ENCODE assay signal across 13 cellular contexts in the genomic region with DNA sequence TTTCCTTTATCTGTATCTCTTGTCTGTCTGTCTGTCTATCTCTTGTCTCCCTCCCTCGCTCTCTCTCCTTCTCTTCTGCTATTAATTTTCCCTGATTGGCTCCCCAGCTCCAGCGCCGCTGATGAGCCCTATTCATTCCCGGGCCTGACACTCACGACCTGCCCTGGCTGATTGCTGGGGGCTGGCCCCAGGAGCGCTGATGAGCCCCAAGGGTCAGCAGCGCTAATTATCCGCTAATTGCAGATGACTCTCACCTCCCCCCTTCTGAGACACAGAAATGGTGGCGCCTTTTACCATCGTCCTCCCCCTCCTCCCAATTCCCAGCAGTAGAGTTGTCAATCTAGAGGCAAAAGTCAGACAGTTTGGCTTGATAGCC. TPM values are rescaled to one million over a fixed set of nuclear protein-coding genes. Genes with fewer than 3 reads are reported as not detected.
DNase-seq lines count a peak whose midpoint lies in the region; ATAC-seq and TF ChIP-seq lines count a peak whose summit lies in the region.
"Had no signal": no experiment of that assay in that cellular context is flagged by ENCODE, and none has a peak within 500 bp of the region (broad histone marks: within the 10 kb centered on the region; RNA-seq: fewer than 3 reads in every experiment).

No MANE protein-coding gene starts in this region.

- no peak overlapping the region for H2BK15ac ChIP-seq in IMR-90 (ENCODE audit: low read depth, low read length)

- no peaks in the 10 kb centered on the region; the same call in 1 of the 2 replicates for H4K20me1 ChIP-seq in IMR-90 (ENCODE audit: insufficient read depth, low read length)
- H4K20me1 ChIP-seq in neural progenitor cell (ENCODE audit: low read depth): peaks cover 24% of the 10 kb centered on the region

- peak overlapping the region in 1 of 8 donors; percentile 24 for H3K27ac Mint-ChIP-seq in CD8-positive, alpha-beta memory T cell
- H3K27ac Mint-ChIP-seq in chondrocyte (ENCODE audit: unreplicated experiment) (no peak overlapping the region), neural progenitor cell (no peak overlapping the region)

- H3K4me3 ChIP-seq in CD8-positive, alpha-beta memory T cell (ENCODE audit: low read length): no peak overlapping the region
- H3K4me3 ChIP-seq in IMR-90 (ENCODE audit: insufficient read depth, low read depth, low read length): no peak overlapping the region
- no peak overlapping the region for H3K4me3 ChIP-seq in neural progenitor cell

- peak overlapping the region in 6 of 7 donors; percentile 73 to 82 (median 78) for H3K4me3 Mint-ChIP-seq in CD8-positive, alpha-beta memory T cell
- peak overlapping the region; percentile 50 for H3K4me3 Mint-ChIP-seq in chondrocyte (ENCODE audit: unreplicated experiment)
- H3K4me3 Mint-ChIP-seq in neural progenitor cell: peak overlapping the region; percentile 71

- no peak overlapping the region for H3K56ac ChIP-seq in IMR-90 (ENCODE audit: extremely low read depth, insufficient read depth, low read length)

- H3K36me3 ChIP-seq in CD8-positive, alpha-beta memory T cell (ENCODE audit: insufficient read depth, low read length): no peaks in the 10 kb centered on the region
- H3K36me3 ChIP-seq in IMR-90 (ENCODE audit: control insufficient read depth, insufficient read depth, low read length): no peaks in the 10 kb centered on the region
- no peaks in the 10 kb centered on the region for H3K36me3 ChIP-seq in neural progenitor cell
- H3K36me3 ChIP-seq: cardiac muscle cell, left ventricle myocardium inferior, suprapubic skin had no signal

- H4K91ac ChIP-seq in IMR-90 (ENCODE audit: insufficient read depth, low read depth, low read length): no peak overlapping the region

- dilution Hi-C loops in IMR-90 (cut with HindIII; ENCODE audit: low sequenced_read_pairs, unreplicated experiment): no loop called here

- no peak overlapping the region for H3K14ac ChIP-seq in IMR-90 (replicated peaks; ENCODE audit: low read depth, low read length)

- no peaks in the 10 kb centered on the region for H3K79me1 ChIP-seq in IMR-90 (ENCODE audit: low read depth in 1 of 2, low read length in 2 of 2)

- no peak for DNase-seq in CD8-positive, alpha-beta memory T cell
- DNase-seq in IMR-90: no peak
- no peak for DNase-seq in chondrocyte (ENCODE audit: low spot score)
- peak; percentile 39 for DNase-seq in neural progenitor cell (ENCODE audit: low spot score)
- no peak for DNase-seq in T-helper 9 cell
- DNase-seq in HCEC 1CT: no peak
- DNase-seq: left ventricle myocardium inferior, SHP77 had no signal

- no peaks in the 10 kb centered on the region for H3K9me1 ChIP-seq in IMR-90 (ENCODE audit: insufficient read depth, low read length)

- TF ChIP-seq RAD21 in IMR-90 (IDR thresholded peaks at IDR 0.05; ENCODE audit: low read length): no peak

- H2AFZ ChIP-seq in IMR-90 (replicated peaks; ENCODE audit: low read length, poor library complexity) (peak overlapping the region; percentile 74), neural progenitor cell (replicated peaks) (no peak overlapping the region)

- no peak overlapping the region for H3K4me2 ChIP-seq in IMR-90 (ENCODE audit: low read depth, low read length)
- H3K4me2 ChIP-seq in neural progenitor cell: peak overlapping the region; percentile 97

- no peak overlapping the region for H2AK5ac ChIP-seq in IMR-90 (ENCODE audit: low read depth, low read length)

- peaks cover 22% of the 10 kb centered on the region for H3F3A ChIP-seq in neural progenitor cell (ENCODE audit: low read depth)

- H3K9ac ChIP-seq in IMR-90 (ENCODE audit: low read depth, low read length) (no peak overlapping the region), neural progenitor cell (no peak overlapping the region)

- H2BK120ac ChIP-seq in IMR-90 (ENCODE audit: low read depth, low read length): no peak overlapping the region

- H3K23ac ChIP-seq in IMR-90 (ENCODE audit: low read depth, low read length): peak overlapping the region; percentile 70; the same call in 1 of the 2 replicates

- no peak overlapping the region for H2AK9ac ChIP-seq in IMR-90 (replicated peaks; ENCODE audit: low read depth, low read length, poor library complexity)

- no peak overlapping the region for H4K5ac ChIP-seq in IMR-90 (ENCODE audit: low read depth, low read length)

- no peak for TF ChIP-seq POLR2A in IMR-90 (IDR thresholded peaks at IDR 0.05; ENCODE audit: low read depth, low read length)

- 10% methylated on average over 6 of the region's 10 CpGs; no CpG with 5 or more reads in 1 of the 2 experiments for WGBS in IMR-90 (ENCODE audit: extremely low coverage in 2 of 2, insufficient read length in 1 of 2), 2 experiments

- POLR2A ChIA-PET in CD8-positive, alpha-beta memory T cell (lab: Charles Lee): no interaction called here
- POLR2A ChIA-PET in IMR-90 (lab: Charles Lee; ENCODE audit: unreplicated experiment): no interaction called here

- no peak overlapping the region for H3K27ac ChIP-seq in CD8-positive, alpha-beta memory T cell (ENCODE audit: low read depth, low read length)
- H3K27ac ChIP-seq in IMR-90 (ENCODE audit: insufficient read depth, low read length) (no peak overlapping the region), neural progenitor cell (no peak overlapping the region)
- H3K27ac ChIP-seq: cardiac muscle cell, left ventricle myocardium inferior, suprapubic skin had no signal

- ATAC-seq in IMR-90 (ENCODE audit: low read depth) (no peak), GM21737 (IDR thresholded peaks at IDR 0.05; ENCODE audit: unreplicated experiment) (no peak)

- peaks cover 5% of the 10 kb centered on the region for H3K4me1 ChIP-seq in CD8-positive, alpha-beta memory T cell (ENCODE audit: insufficient read depth, low read length)
- H3K4me1 ChIP-seq in IMR-90 (ENCODE audit: control insufficient read depth, insufficient read depth, low read length) (peaks cover 1% of the 10 kb centered on the region; the same call in 1 of the 2 replicates), neural progenitor cell (peaks cover 10% of the 10 kb centered on the region)

- in situ Hi-C loops in IMR-90 (cut with MboI; ENCODE audit: low sequenced_read_pairs): no loop called here

- no peak overlapping the region for H2BK20ac ChIP-seq in IMR-90 (ENCODE audit: low read depth, low read length)

- CTCF ChIA-PET in CD8-positive, alpha-beta memory T cell (lab: Charles Lee): interaction anchor here (0.6 to 3.3 kb wide), 5 partner anchors 9 to 75 kb away, joined by 3 to 12 read pairs (median 6); no protein-coding TSS in a partner anchor
- CTCF ChIA-PET in IMR-90 (lab: Yijun Ruan, JAX): no interaction called here

- TF ChIP-seq CTCF in IMR-90 (conservative IDR thresholded peaks at IDR 0.05; ENCODE audit: low read depth, low read length): no peak
- TF ChIP-seq CTCF in chondrocyte (IDR thresholded peaks at IDR 0.05): no peak
- TF ChIP-seq CTCF in neural progenitor cell (IDR thresholded peaks at IDR 0.05): no peak

- H3K27me3 ChIP-seq in CD8-positive, alpha-beta memory T cell (ENCODE audit: insufficient read depth, low read length, poor library complexity, severe bottlenecking): peaks cover 34% of the 10 kb centered on the region
- H3K27me3 ChIP-seq in IMR-90 (ENCODE audit: control insufficient read depth, insufficient read depth, low read length) (peaks cover 62% of the 10 kb centered on the region), neural progenitor cell (peaks cover 99% of the 10 kb centered on the region)

- H4K8ac ChIP-seq in IMR-90 (ENCODE audit: low read depth in 2 of 2, low read length in 2 of 2): no peak overlapping the region

- H2BK5ac ChIP-seq in IMR-90 (ENCODE audit: low read depth, low read length, poor library complexity, severe bottlenecking): no peak overlapping the region

- H3K4me1 Mint-ChIP-seq in CD8-positive, alpha-beta memory T cell: peaks cover 14 to 18% (median 16%) of the 10 kb centered on the region in 3 donors
- H3K4me1 Mint-ChIP-seq in chondrocyte (ENCODE audit: low read depth): peaks cover 5% of the 10 kb centered on the region
- H3K4me1 Mint-ChIP-seq in neural progenitor cell: peaks cover 11% of the 10 kb centered on the region

- no peak overlapping the region for H3K4ac ChIP-seq in IMR-90 (ENCODE audit: low read depth, low read length)

- no peaks in the 10 kb centered on the region for H3K9me3 ChIP-seq in CD8-positive, alpha-beta memory T cell (ENCODE audit: low read length)
- H3K9me3 ChIP-seq in IMR-90 (ENCODE audit: control insufficient read depth, insufficient read depth, low read length) (peaks cover 3% of the 10 kb centered on the region; the same call in 1 of the 2 replicates), neural progenitor cell (ENCODE audit: low read depth) (no peaks in the 10 kb centered on the region)
- H3K9me3 ChIP-seq: left ventricle myocardium inferior, suprapubic skin had no signal

- intact Hi-C loops in IMR-90 (cut with micrococcal nuclease): no loop called here

- peaks cover 38 to 45% of the 10 kb centered on the region in 2 donors for H3K27me3 Mint-ChIP-seq in CD8-positive, alpha-beta memory T cell
- peaks cover 37% of the 10 kb centered on the region for H3K27me3 Mint-ChIP-seq in chondrocyte (ENCODE audit: low read depth)
- peaks cover 45% of the 10 kb centered on the region for H3K27me3 Mint-ChIP-seq in neural progenitor cell (ENCODE audit: insufficient read depth, low read depth)

- H3K79me2 ChIP-seq in neural progenitor cell (ENCODE audit: low read depth): no peaks in the 10 kb centered on the region

- no peak overlapping the region for H3K18ac ChIP-seq in IMR-90 (ENCODE audit: low read depth, low read length)

- BruUV-seq in IMR-90 (replicated peaks; lab: Mats Ljungman, UMichigan): no TSS peak

- no peaks in the 10 kb centered on the region for H3K36me3 Mint-ChIP-seq in CD8-positive, alpha-beta memory T cell
- H3K36me3 Mint-ChIP-seq in chondrocyte (ENCODE audit: low read depth) (no peaks in the 10 kb centered on the region), neural progenitor cell (no peaks in the 10 kb centered on the region)

- H3K9me3 Mint-ChIP-seq in CD8-positive, alpha-beta memory T cell: no peaks in the 10 kb centered on the region
- H3K9me3 Mint-ChIP-seq in chondrocyte (ENCODE audit: low read depth): no peaks in the 10 kb centered on the region
- peaks cover 11% of the 10 kb centered on the region for H3K9me3 Mint-ChIP-seq in neural progenitor cell

RNA-seq across cellular contexts. Expression of a gene that starts 1.3 kb away (rescaled TPM):
- not detected for total RNA-seq in CD8-positive, alpha-beta memory T cell
- polyA plus RNA-seq in CD8-positive, alpha-beta memory T cell: not detected
- total RNA-seq in IMR-90 (2012; rRNA removed): not detected in 2 replicates
- polyA plus RNA-seq in IMR-90 (2012; rRNA removed): not detected in 2 replicates
- not detected in 2 replicates for polyA plus RNA-seq in IMR-90 (2012; cell fraction: cytosol; rRNA removed)
- not detected in 2 replicates for polyA plus RNA-seq in IMR-90 (2012; cell fraction: nucleus; rRNA removed; ENCODE audit: low replicate concordance)
- not detected in 3 replicates for total RNA-seq in chondrocyte
- total RNA-seq in neural progenitor cell (ENCODE audit: low replicate concordance): not detected in 2 replicates
- total RNA-seq: M059J, suprapubic skin had no signal
- polyA plus RNA-seq: BJ had no signal

RNA-seq across cellular contexts. Expression of a gene that starts 18.3 kb away (rescaled TPM):
- total RNA-seq in CD8-positive, alpha-beta memory T cell: not detected
- not detected for polyA plus RNA-seq in CD8-positive, alpha-beta memory T cell
- total RNA-seq in IMR-90 (2012; rRNA removed) (not detected in 2 replicates), chondrocyte (not detected in 3 replicates), neural progenitor cell (ENCODE audit: low replicate concordance) (not detected in 2 replicates)
- not detected in 2 replicates for polyA plus RNA-seq in IMR-90 (2012; rRNA removed)
- polyA plus RNA-seq in IMR-90 (2012; cell fraction: cytosol; rRNA removed): not detected in 2 replicates
- polyA plus RNA-seq in IMR-90 (2012; cell fraction: nucleus; rRNA removed; ENCODE audit: low replicate concordance): not detected in 2 replicates
- total RNA-seq: M059J, suprapubic skin had no signal
- polyA plus RNA-seq: BJ, cardiac muscle cell had no signal

RNA-seq across cellular contexts. Expression of a gene that starts 41.5 kb away (rescaled TPM):
- total RNA-seq in CD8-positive, alpha-beta memory T cell: under 1 TPM in 1 of 2 experiments, not detected in 1; 0.57 TPM
- not detected for polyA plus RNA-seq in CD8-positive, alpha-beta memory T cell
- not detected in 2 replicates for total RNA-seq in IMR-90 (2012; rRNA removed)
- not detected in 2 replicates for polyA plus RNA-seq in IMR-90 (2012; rRNA removed)
- not detected in 2 replicates for polyA plus RNA-seq in IMR-90 (2012; cell fraction: cytosol; rRNA removed)
- polyA plus RNA-seq in IMR-90 (2012; cell fraction: nucleus; rRNA removed; ENCODE audit: low replicate concordance): not detected in 2 replicates
- not detected in 3 replicates for total RNA-seq in chondrocyte
- not detected in 2 replicates for total RNA-seq in neural progenitor cell (ENCODE audit: low replicate concordance)
- total RNA-seq: cardiac muscle cell, left ventricle myocardium inferior, M059J, suprapubic skin had no signal
- polyA plus RNA-seq: BJ, cardiac muscle cell had no signal

RNA-seq across cellular contexts. Expression of a gene that starts 58.2 kb away (rescaled TPM):
- 10 to 100 TPM; 86.5 to 95.1 TPM for total RNA-seq in CD8-positive, alpha-beta memory T cell
- polyA plus RNA-seq in CD8-positive, alpha-beta memory T cell: 36.7 TPM
- 100 and 103 TPM in 2 replicates for total RNA-seq in IMR-90 (2012; rRNA removed)
- 40.3 and 46.2 TPM in 2 replicates for polyA plus RNA-seq in IMR-90 (2012; rRNA removed)
- 20.3 and 26.3 TPM in 2 replicates for polyA plus RNA-seq in IMR-90 (2012; cell fraction: cytosol; rRNA removed)
- polyA plus RNA-seq in IMR-90 (2012; cell fraction: nucleus; rRNA removed; ENCODE audit: low replicate concordance): 31.5 and 41.9 TPM in 2 replicates
- 35.8 to 42.2 TPM (median 37.7 TPM) in 3 replicates for total RNA-seq in chondrocyte
- total RNA-seq in neural progenitor cell (ENCODE audit: low replicate concordance): 31.3 and 40.7 TPM in 2 replicates
